31 cellular contexts compared by ENCODE assay signal in the genomic region with DNA sequence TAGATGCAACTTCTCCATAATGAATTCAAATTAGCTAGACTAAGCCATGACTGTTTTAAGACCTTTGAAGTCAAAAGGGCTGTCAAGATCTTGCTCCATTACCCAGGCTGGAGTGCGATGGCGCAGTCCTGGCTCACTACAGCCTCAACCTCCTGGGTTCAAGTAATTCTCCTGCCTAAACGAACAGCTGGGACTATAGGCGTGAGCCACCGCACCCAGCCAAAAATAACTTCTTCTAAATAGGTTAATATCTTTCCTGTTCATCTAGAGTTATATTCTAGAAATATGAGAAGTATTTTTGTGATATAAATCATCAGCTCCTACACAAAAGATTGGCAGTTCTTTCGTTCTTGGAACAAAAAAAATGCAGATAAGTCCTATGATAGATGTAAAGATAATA.
"Had no signal": no experiment of that assay in that cellular context is flagged by ENCODE, and none has a peak within 500 bp of the region (broad histone marks: within the 10 kb centered on the region; RNA-seq: fewer than 3 reads in every experiment).

No MANE protein-coding gene starts in this region.

- H3K9me3 ChIP-seq: adrenal gland, ascending aorta, body of pancreas, breast epithelium had no signal

- H3K4me1 ChIP-seq: adrenal gland, ascending aorta, body of pancreas, breast epithelium had no signal

- H3K4me3 ChIP-seq: adrenal gland, ascending aorta, body of pancreas, breast epithelium, cardiac muscle cell had no signal

- H3K27me3 ChIP-seq: adrenal gland, ascending aorta, body of pancreas, brain microvascular endothelial cell, breast epithelium, cardiac muscle cell had no signal

- FAIRE-seq: astrocyte, bronchial epithelial cell had no signal

- H3K36me3 ChIP-seq: adrenal gland, brain microvascular endothelial cell, breast epithelium, cardiac muscle cell had no signal

- DNase-seq: activated effector memory CD4-positive, alpha-beta T cell treated with anti-CD3 and anti-CD28 coated beads, Interleukin-2, amount 50 U/mL, for 16 hours; activated effector memory CD4-positive, alpha-beta T cell treated with Interleukin-2 at 50 U/mL for 16 hours; activated gamma-delta T cell; activated gamma-delta T cell treated with Interleukin-2 at 50 U/mL for 16 hours; activated naive CD4-positive, alpha-beta T cell; activated naive CD4-positive, alpha-beta T cell treated with anti-CD3 and anti-CD28 coated beads for 36 hours; activated naive CD4-positive, alpha-beta T cell treated with anti-CD3 and anti-CD28 coated beads, Interleukin-2, amount 10 ng/mL, durations not matched to agents 7 days and 5 days; activated naive CD4-positive, alpha-beta T cell treated with anti-CD3 and anti-CD28 coated beads, Interleukin-2, amount 50 U/mL, for 16 hours; activated naive CD4-positive, alpha-beta T cell treated with Interleukin-2 at 50 U/mL for 16 hours; activated naive CD8-positive, alpha-beta T cell treated with anti-CD3 and anti-CD28 coated beads for 36 hours; activated naive CD8-positive, alpha-beta T cell treated with anti-CD3 and anti-CD28 coated beads, Interleukin-2, amount 10 ng/mL, durations not matched to agents 7 days and 5 days; activated naive CD8-positive, alpha-beta T cell treated with anti-CD3 and anti-CD28 coated beads, Interleukin-2, amount 50 U/mL, for 24 hours; activated T-cell treated with anti-CD3 and anti-CD28 coated beads for 4 hours; activated T-cell treated with anti-CD3 and anti-CD28 coated beads, Interleukin-2, amount 50 U/mL, for 1 hour; activated T-cell treated with anti-CD3 and anti-CD28 coated beads, Interleukin-2, amount 50 U/mL, for 24 hours; activated T-cell treated with anti-CD3 and anti-CD28 coated beads, Interleukin-2, amount 50 U/mL, for 4 hours; activated T-cell treated with anti-CD3 and anti-CD28 coated beads, Interleukin-2, amount 50 U/mL, for 48 hours; activated T-cell treated with anti-CD3 and anti-CD28 coated beads, Interleukin-2, amount 50 U/mL, for 72 hours; adrenal gland; amniotic stem cell; amygdala; aorta; body of pancreas; brain microvascular endothelial cell; central memory CD4-positive, alpha-beta T cell; cerebellar nuclear complex had no signal

- H3K27ac ChIP-seq: adrenal gland, ascending aorta, body of pancreas, brain microvascular endothelial cell, breast epithelium, cardiac muscle cell had no signal
